Comparison of ENCODE assay signal across 10 cellular contexts in genomic region chr21:35102488-35103407, GRCh38. TPM values are rescaled to one million over a fixed set of nuclear protein-coding genes. Genes with fewer than 3 reads are reported as not detected.
DNase-seq lines count a peak whose midpoint lies in the region; ATAC-seq, FAIRE-seq and TF ChIP-seq lines count a peak whose summit lies in the region.
"Had no signal": no experiment of that assay in that cellular context is flagged by ENCODE, and none has a peak within 500 bp of the region (broad histone marks: within the 10 kb centered on the region; RNA-seq: fewer than 3 reads in every experiment).

No MANE protein-coding gene starts in this region.

- H3K36me3 Mint-ChIP-seq in activated naive CD4-positive, alpha-beta T cell treated with anti-CD3 and anti-CD28 coated beads for 36 hours (ENCODE audit: low read depth) = no peaks in the 10 kb centered on the region
- H3K36me3 Mint-ChIP-seq in mesothelial cell of epicardium = no peaks in the 10 kb centered on the region
- H3K36me3 Mint-ChIP-seq: CD8-positive, alpha-beta memory T cell had no signal

- TF ChIP-seq CTCF in HepG2 (CRISPR knock-in tag; IDR thresholded peaks at IDR 0.05) = no peak
- TF ChIP-seq CTCF in mesothelial cell of epicardium (IDR thresholded peaks at IDR 0.05; ENCODE audit: unreplicated experiment) = no peak

- H3K9me3 Mint-ChIP-seq in activated naive CD4-positive, alpha-beta T cell treated with anti-CD3 and anti-CD28 coated beads for 36 hours = no peaks in the 10 kb centered on the region
- H3K9me3 Mint-ChIP-seq in mesothelial cell of epicardium = no peaks in the 10 kb centered on the region
- H3K9me3 Mint-ChIP-seq: CD8-positive, alpha-beta memory T cell had no signal

- TF ChIP-seq EP300 in HepG2 (IDR thresholded peaks at IDR 0.05; ENCODE audit: low read depth in 2 of 2, low read length in 2 of 2) (peak in 1 of 2 experiments; percentile 47; a peak in 1 of 4 replicates), HepG2 (CRISPR knock-in tag; IDR thresholded peaks at IDR 0.05; ENCODE audit: borderline replicate concordance) (no peak)

- peaks cover 4% of the 10 kb centered on the region for H3K4me1 Mint-ChIP-seq in activated naive CD4-positive, alpha-beta T cell treated with anti-CD3 and anti-CD28 coated beads for 36 hours (ENCODE audit: low read depth)
- H3K4me1 Mint-ChIP-seq in mesothelial cell of epicardium = no peaks in the 10 kb centered on the region
- H3K4me1 Mint-ChIP-seq: CD8-positive, alpha-beta memory T cell had no signal

- H3K27ac Mint-ChIP-seq in activated naive CD4-positive, alpha-beta T cell treated with anti-CD3 and anti-CD28 coated beads for 36 hours = no peak overlapping the region
- no peak overlapping the region for H3K27ac Mint-ChIP-seq in mesothelial cell of epicardium
- H3K27ac Mint-ChIP-seq: CD8-positive, alpha-beta memory T cell had no signal

- no peaks in the 10 kb centered on the region for H3K79me2 ChIP-seq in HepG2 (ENCODE audit: insufficient read depth, low read length)

- no peaks in the 10 kb centered on the region for H4K20me1 ChIP-seq in HepG2 (ENCODE audit: insufficient read depth, low read length)

- H3K4me3 ChIP-seq in HepG2 (replicated peaks in 1 of 3; ENCODE audit: insufficient read depth in 1 of 3, low read depth in 2 of 3, low read length in 3 of 3) (no peak overlapping the region), aorta (ENCODE audit: low read length in 2 of 2) (no peak overlapping the region)
- H3K4me3 ChIP-seq: thyroid gland had no signal

- TF ChIP-seq POLR2A in HepG2 (IDR thresholded peaks at IDR 0.05; ENCODE audit: insufficient read depth in 1 of 2, low read depth in 2 of 2, low read length in 2 of 2) = no peak

- 23% methylated on average over 8 of the region's 8 CpGs for WGBS in HepG2 (ENCODE audit: low lambda C conversion rate)
- 69 to 74% methylated on average over 8 of the region's 8 CpGs for WGBS in aorta, 2 donors

- H3K4me1 ChIP-seq in HepG2 (ENCODE audit: insufficient read depth, low read length) (peaks cover 48% of the 10 kb centered on the region), aorta (ENCODE audit: control insufficient read depth in 1 of 2, insufficient read depth in 2 of 2, low read length in 2 of 2) (no peaks in the 10 kb centered on the region)

- POLR2A ChIA-PET in HepG2 (lab: Yijun Ruan, JAX) = no interaction called here

- in situ Hi-C loops in HepG2 (cut with HindIII; ENCODE audit: extremely low pct_ligation_motif_present, low pct_unique_long_range_greater_than_20kb) = no loop called here

- peak overlapping the region; percentile 9 for H3K4me2 ChIP-seq in HepG2 (ENCODE audit: low read depth, low read length)

- CTCF ChIA-PET in activated naive CD4-positive, alpha-beta T cell treated with anti-CD3 and anti-CD28 coated beads for 36 hours (lab: Charles Lee) = interaction anchor here (0.6 kb wide), 1 partner anchor 472 kb away, joined by 3 read pairs; no protein-coding TSS in a partner anchor
- CTCF ChIA-PET in HepG2 (lab: Yijun Ruan, JAX; ENCODE audit: low intra/inter-chr PET ratio, low total read pairs) = no interaction called here

- H3K27me3 Mint-ChIP-seq in activated naive CD4-positive, alpha-beta T cell treated with anti-CD3 and anti-CD28 coated beads for 36 hours (ENCODE audit: low read depth) = no peaks in the 10 kb centered on the region
- H3K27me3 Mint-ChIP-seq in mesothelial cell of epicardium (ENCODE audit: low read depth) = no peaks in the 10 kb centered on the region
- H3K27me3 Mint-ChIP-seq: CD8-positive, alpha-beta memory T cell had no signal

- H3K27me3 ChIP-seq in HepG2 (ENCODE audit: control insufficient read depth in 1 of 2, insufficient read depth in 2 of 2, low read length in 2 of 2) (no peaks in the 10 kb centered on the region; a peak in 1 of 5 replicates), aorta (ENCODE audit: control insufficient read depth in 1 of 2, insufficient read depth in 2 of 2, low read length in 1 of 2) (no peaks in the 10 kb centered on the region)
- H3K27me3 ChIP-seq: thyroid gland had no signal

- no peaks in the 10 kb centered on the region for H3K36me3 ChIP-seq in HepG2 (replicated peaks in 1 of 2; ENCODE audit: control insufficient read depth in 1 of 2, insufficient read depth in 2 of 2, low read length in 2 of 2)
- no peaks in the 10 kb centered on the region for H3K36me3 ChIP-seq in aorta (ENCODE audit: control insufficient read depth in 1 of 2, insufficient read depth in 2 of 2, low read length in 1 of 2)
- H3K36me3 ChIP-seq: thyroid gland had no signal

- TF ChIP-seq RAD21 in HepG2 (CRISPR knock-in tag; IDR thresholded peaks at IDR 0.05) = no peak

- H3K9me3 ChIP-seq in HepG2 (ENCODE audit: low read length) (no peaks in the 10 kb centered on the region), aorta (ENCODE audit: control insufficient read depth, low read length) (no peaks in the 10 kb centered on the region)
- H3K9me3 ChIP-seq: thyroid gland had no signal

- intact Hi-C loops in activated naive CD4-positive, alpha-beta T cell treated with anti-CD3 and anti-CD28 coated beads for 36 hours (cut with micrococcal nuclease) = no loop called here
- intact Hi-C loops in HepG2 (cut with micrococcal nuclease; ENCODE audit: unreplicated experiment) = loop anchor here (1.0 kb wide), 1 partner anchor 31 kb away; no protein-coding TSS in a partner anchor
- intact Hi-C loops in aorta (cut with DNase I) = no loop called here

- DNase-seq in activated naive CD4-positive, alpha-beta T cell treated with anti-CD3 and anti-CD28 coated beads for 36 hours = peak; percentile 70
- no peak for DNase-seq in activated naive CD4-positive, alpha-beta T cell treated with Interleukin-2 at 50 U/mL for 16 hours
- peak; percentile 28 for DNase-seq in activated CD8-positive, alpha-beta memory T cell treated with anti-CD3 and anti-CD28 coated beads, Interleukin-2, amount 50 U/mL, for 1 hour (ENCODE audit: extremely low read depth)
- DNase-seq in HepG2 (ENCODE audit: low spot score) = peak; percentile 48
- peak in 1 of 2 donors; percentile 81 for DNase-seq in aorta
- no peak for DNase-seq in mesothelial cell of epicardium (ENCODE audit: low spot score in 2 of 2, unreplicated experiment in 2 of 2)
- DNase-seq in NCI-H2196 treated with DMSO at 0.1 percent for 48 hours (lab: John Stamatoyannopoulos, UW; ENCODE audit: unreplicated experiment) = no peak
- DNase-seq in NCI-H748 (lab: John Stamatoyannopoulos, UW; ENCODE audit: unreplicated experiment) = no peak

- no peak overlapping the region for H3K9ac ChIP-seq in HepG2 (ENCODE audit: insufficient read depth, low read depth, low read length)

- no TSS peak for BruUV-seq in HepG2 (replicated peaks; lab: Mats Ljungman, UMichigan)

- H3K27ac ChIP-seq in HepG2 (ENCODE audit: extremely low read length, insufficient read depth, low read length) (no peak overlapping the region), aorta (ENCODE audit: low read depth in 1 of 2, low read length in 2 of 2) (no peak overlapping the region)
- H3K27ac ChIP-seq: thyroid gland had no signal

- no peak overlapping the region for H3K4me3 Mint-ChIP-seq in activated naive CD4-positive, alpha-beta T cell treated with anti-CD3 and anti-CD28 coated beads for 36 hours
- H3K4me3 Mint-ChIP-seq in mesothelial cell of epicardium = no peak overlapping the region
- H3K4me3 Mint-ChIP-seq: CD8-positive, alpha-beta memory T cell had no signal

- H2AFZ ChIP-seq in HepG2 (ENCODE audit: low read length) = no peak overlapping the region

- ATAC-seq in HepG2 (peak; percentile 38; the same call in 2 of the 3 replicates), aorta (ENCODE audit: low FRiP score) (peak; percentile 57)

- peak; percentile 12 for FAIRE-seq in HepG2 (lab: Jason Lieb, UNC)

TF ChIP-seq in HepG2, 621 proteins besides CTCF, POLR2A, EP300 and RAD21 (continues in another document):
- TF ChIP-seq NCOA2 (CRISPR knock-in tag; IDR thresholded peaks at IDR 0.05) (peak; percentile 29; the same call in 1 of the 2 replicates), NR2F6 (IDR thresholded peaks at IDR 0.05) (0 out of 2 replicates have a peak, but pooled peaks have one; percentile 34), NR2F6 (CRISPR knock-in tag; IDR thresholded peaks at IDR 0.05) (no peak), BCL6 (CRISPR knock-in tag; IDR thresholded peaks at IDR 0.05) (peak; percentile 21; the same call in 1 of the 2 replicates), SOX13 (IDR thresholded peaks at IDR 0.05) (no peak), SOX13 (CRISPR knock-in tag; conservative IDR thresholded peaks at IDR 0.05 in 1 of 2, IDR thresholded peaks at IDR 0.05 in 1 of 2) (peak in 1 of 2 experiments; percentile 81; a peak in 2 of 4 replicates)

RNA-seq across cellular contexts. Expression of gene RUNX1, which starts 53.6 kb away (rescaled TPM):
- 10 to 100 TPM; 36.9 to 41.0 TPM for total RNA-seq in activated naive CD4-positive, alpha-beta T cell treated with anti-CD3 and anti-CD28 coated beads for 36 hours
- total RNA-seq in HepG2 (2016; rRNA removed; fragmentation: Illumina TruSeq; extraction: Trizol) (4.4 and 5.4 TPM in 2 replicates), aorta (100 to 1,000 TPM in 1 of 2 donors, 10 to 100 TPM in 1; 58.2 to 128 TPM), mesothelial cell of epicardium (38.3 to 41.2 TPM (median 38.5 TPM) in 3 replicates)
- total RNA-seq in HepG2 (2016; cell fraction: cytosol; rRNA removed; fragmentation: Illumina TruSeq; extraction: Trizol; ENCODE audit: low read depth) = 2.4 and 2.8 TPM in 2 replicates
- total RNA-seq in HepG2 (2016; cell fraction: insoluble cytoplasmic fraction; rRNA removed; fragmentation: Illumina TruSeq; extraction: Trizol) = 4.1 and 5.5 TPM in 2 replicates
- total RNA-seq in HepG2 (2016; cell fraction: membrane; rRNA removed; fragmentation: Illumina TruSeq; extraction: Trizol) = 5.1 and 5.5 TPM in 2 replicates
- total RNA-seq in HepG2 (2016; cell fraction: nucleus; rRNA removed; fragmentation: Illumina TruSeq; extraction: Trizol) = 16.6 and 18.1 TPM in 2 replicates
- polyA plus RNA-seq in HepG2 (2011; rRNA removed) (5.8 and 6.4 TPM in 2 replicates), aorta (1 to 10 TPM; 2.9 to 5.0 TPM)
- 3.0 and 3.1 TPM in 2 replicates for polyA plus RNA-seq in HepG2 (2011; cell fraction: cytosol; rRNA removed)
- polyA plus RNA-seq in HepG2 (2011; cell fraction: nucleus; rRNA removed) = 18.7 and 27.2 TPM in 2 replicates
- 6.5 and 6.7 TPM in 2 replicates for polyA plus RNA-seq in HepG2 (2012)
- 2.4 and 2.8 TPM in 2 replicates for polyA plus RNA-seq in HepG2 (2016; cell fraction: cytosol; fragmentation: Illumina TruSeq; extraction: Trizol; ENCODE audit: low read depth)
- polyA plus RNA-seq in HepG2 (2016; cell fraction: insoluble cytoplasmic fraction; fragmentation: Illumina TruSeq; extraction: Trizol; ENCODE audit: low read depth) = 7.5 and 8.8 TPM in 2 replicates
- polyA plus RNA-seq in HepG2 (2016; cell fraction: membrane; fragmentation: Illumina TruSeq; extraction: Trizol; ENCODE audit: low read depth) = 5.2 and 5.9 TPM in 2 replicates
- 13.0 and 13.3 TPM in 2 replicates for polyA plus RNA-seq in HepG2 (2016; cell fraction: nucleus; fragmentation: Illumina TruSeq; extraction: Trizol; ENCODE audit: insufficient read depth, low read depth)
- 10.3 and 32.7 TPM in 2 replicates for polyA minus RNA-seq in HepG2 (2011; rRNA and poly(A)+ RNA removed; ENCODE audit: low replicate concordance)
- 3.1 and 6.2 TPM in 2 replicates for polyA minus RNA-seq in HepG2 (2011; cell fraction: cytosol; rRNA and poly(A)+ RNA removed)
- 103 and 105 TPM in 2 replicates for polyA minus RNA-seq in HepG2 (2011; cell fraction: nucleus; rRNA and poly(A)+ RNA removed)

Comparison
In these comparisons a context has a peak if more than half of its experiments do, and no peak if none do; other contexts are left out.
1. DNase-seq: peak in activated naive CD4-positive, alpha-beta T cell treated with anti-CD3 and anti-CD28 coated beads for 36 hours (single experiment), activated CD8-positive, alpha-beta memory T cell treated with anti-CD3 and anti-CD28 coated beads, Interleukin-2, amount 50 U/mL, for 1 hour (single experiment) and HepG2 (single experiment); none in activated naive CD4-positive, alpha-beta T cell treated with Interleukin-2 at 50 U/mL for 16 hours (single experiment), mesothelial cell of epicardium (0 of 2), NCI-H2196 treated with DMSO at 0.1 percent for 48 hours (single experiment) and NCI-H748 (single experiment).